8 cellular contexts compared by ENCODE assay signal in the genomic region with DNA sequence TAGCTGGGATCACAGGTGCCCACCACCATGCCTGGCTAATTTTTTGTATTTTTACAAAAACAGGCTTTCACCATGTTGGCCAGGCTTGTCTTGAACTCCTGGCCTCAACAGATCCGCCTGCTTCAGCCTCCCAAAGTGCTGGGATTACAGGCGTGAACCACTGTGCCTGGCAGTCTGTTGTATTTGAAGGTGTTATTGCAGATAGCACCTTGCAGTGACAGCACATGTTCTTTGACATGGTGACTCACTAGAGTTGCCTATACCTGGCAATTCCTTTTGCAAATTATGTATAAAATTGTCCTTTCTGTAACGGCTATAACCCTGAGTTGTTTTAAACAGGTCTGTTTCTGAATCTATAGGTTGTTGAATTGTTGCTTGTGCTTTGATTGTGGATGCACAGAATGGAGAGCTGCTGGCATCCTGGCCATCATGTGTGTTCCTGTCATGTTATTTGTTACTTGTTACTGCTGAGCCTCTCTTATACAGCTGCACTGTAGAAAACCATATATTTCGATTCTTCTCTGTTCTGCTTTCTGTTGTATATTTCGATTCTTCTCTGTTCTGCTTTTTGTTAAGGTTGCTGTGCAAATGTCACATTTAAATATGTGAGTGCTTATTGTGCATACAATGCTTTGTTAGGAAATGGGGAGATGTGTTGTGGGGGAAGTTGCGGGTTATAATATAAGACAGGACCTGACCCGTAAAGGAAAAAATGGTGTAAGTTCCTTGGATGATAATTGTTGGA. TPM values are rescaled to one million over a fixed set of nuclear protein-coding genes. Genes with fewer than 3 reads are reported as not detected.
DNase-seq lines count a peak whose midpoint lies in the region; ATAC-seq and TF ChIP-seq lines count a peak whose summit lies in the region.

No MANE protein-coding gene starts in this region.

- H3K4me3 ChIP-seq in cardiac muscle cell (no peak overlapping the region), spleen (peak overlapping the region in 2 of 8 donors; percentile 12 to 78)

- peak overlapping the region; percentile 94 for H3K27ac Mint-ChIP-seq in activated T-helper 1 cell treated with anti-CD3 and anti-CD28 coated beads, Interleukin-12 subunit alpha, Interleukin-12 subunit beta, Interleukin-2, Interleukin-4 antibody, amounts not matched to agents 30 ng/mL and 10 ng/mL and 1 ng/mL, durations not matched to agents 14 hours and 24 hours and 36 hours

- 29 to 54% (median 34%) methylated on average over 7 of the region's 7 CpGs for WGBS in spleen, 5 donors

- peaks cover 65% of the 10 kb centered on the region for H3K4me1 Mint-ChIP-seq in activated T-helper 1 cell treated with anti-CD3 and anti-CD28 coated beads, Interleukin-12 subunit alpha, Interleukin-12 subunit beta, Interleukin-2, Interleukin-4 antibody, amounts not matched to agents 30 ng/mL and 10 ng/mL and 1 ng/mL, durations not matched to agents 14 hours and 24 hours and 36 hours (ENCODE audit: low read depth)

- peaks cover 3% of the 10 kb centered on the region for H3K36me3 ChIP-seq in cardiac muscle cell
- peaks cover 0 to 54% (median 5%) of the 10 kb centered on the region in 6 donors for H3K36me3 ChIP-seq in spleen

- intact Hi-C loops in left cardiac atrium (cut with DNase I) (no loop called here), spleen (cut with DNase I; ENCODE audit: low total_unique reads) (no loop called here)
- intact Hi-C loops in activated T-helper 1 cell treated with anti-CD3 and anti-CD28 coated beads, Interleukin-12 subunit alpha, Interleukin-12 subunit beta, Interleukin-2, Interleukin-4 antibody, amounts not matched to agents 30 ng/mL and 10 ng/mL and 1 ng/mL, durations not matched to agents 14 hours and 24 hours and 36 hours (cut with micrococcal nuclease): loop anchor here (1.0 to 5.0 kb wide), 3 partner anchors 9 to 429 kb away; partner anchors contain the start of gene IL2RG

- H3K9me3 ChIP-seq in cardiac muscle cell (ENCODE audit: low read depth) (no peaks in the 10 kb centered on the region), spleen (no peaks in the 10 kb centered on the region)

- H3K4me3 Mint-ChIP-seq in activated T-helper 1 cell treated with anti-CD3 and anti-CD28 coated beads, Interleukin-12 subunit alpha, Interleukin-12 subunit beta, Interleukin-2, Interleukin-4 antibody, amounts not matched to agents 30 ng/mL and 10 ng/mL and 1 ng/mL, durations not matched to agents 14 hours and 24 hours and 36 hours: peak overlapping the region; percentile 95

- H3K4me1 ChIP-seq in cardiac muscle cell (ENCODE audit: low read depth) (no peaks in the 10 kb centered on the region), spleen (peaks cover 40 to 100% (median 85%) of the 10 kb centered on the region in 6 donors)

- no peak for DNase-seq in cardiac muscle cell (ENCODE audit: low read depth in 1 of 2, low spot score in 1 of 2)
- no peak for DNase-seq in left cardiac atrium
- no peak for DNase-seq in activated T-helper 1 cell treated with anti-CD3 and anti-CD28 coated beads, Interleukin-12 subunit alpha, Interleukin-12 subunit beta, Interleukin-2, Interleukin-4 antibody, amounts not matched to agents 30 ng/mL and 10 ng/mL and 1 ng/mL, durations not matched to agents 14 hours and 24 hours and 36 hours (ENCODE audit: low spot score)
- no peak for DNase-seq in spleen
- DNase-seq in NCI-H1105 (lab: John Stamatoyannopoulos, UW): no peak
- no peak for DNase-seq in A172 (ENCODE audit: low spot score)
- DNase-seq in SW480 (ENCODE audit: low spot score): no peak

- no peaks in the 10 kb centered on the region for H3K27me3 Mint-ChIP-seq in activated T-helper 1 cell treated with anti-CD3 and anti-CD28 coated beads, Interleukin-12 subunit alpha, Interleukin-12 subunit beta, Interleukin-2, Interleukin-4 antibody, amounts not matched to agents 30 ng/mL and 10 ng/mL and 1 ng/mL, durations not matched to agents 14 hours and 24 hours and 36 hours (ENCODE audit: insufficient read depth)

- TF ChIP-seq POLR2A in spleen (IDR thresholded peaks at IDR 0.05): no peak

- H3K27me3 ChIP-seq in cardiac muscle cell: no peaks in the 10 kb centered on the region
- H3K27me3 ChIP-seq in spleen (replicated peaks in 1 of 7): no peaks in the 10 kb centered on the region

- H3K27ac ChIP-seq in cardiac muscle cell: peak overlapping the region; percentile 21
- peak overlapping the region in 6 of 8 donors; percentile 36 to 60 (median 54) for H3K27ac ChIP-seq in spleen

- H3K9me3 Mint-ChIP-seq in activated T-helper 1 cell treated with anti-CD3 and anti-CD28 coated beads, Interleukin-12 subunit alpha, Interleukin-12 subunit beta, Interleukin-2, Interleukin-4 antibody, amounts not matched to agents 30 ng/mL and 10 ng/mL and 1 ng/mL, durations not matched to agents 14 hours and 24 hours and 36 hours: no peaks in the 10 kb centered on the region

- TF ChIP-seq CTCF in cardiac muscle cell (IDR thresholded peaks at IDR 0.05; ENCODE audit: low read depth, low read length): no peak
- no peak for TF ChIP-seq CTCF in spleen (IDR thresholded peaks at IDR 0.05 in 8 of 11, conservative IDR thresholded peaks at IDR 0.05 in 3 of 11)

- H3K36me3 Mint-ChIP-seq in activated T-helper 1 cell treated with anti-CD3 and anti-CD28 coated beads, Interleukin-12 subunit alpha, Interleukin-12 subunit beta, Interleukin-2, Interleukin-4 antibody, amounts not matched to agents 30 ng/mL and 10 ng/mL and 1 ng/mL, durations not matched to agents 14 hours and 24 hours and 36 hours (ENCODE audit: low read depth): peaks cover 52% of the 10 kb centered on the region

- no peak for ATAC-seq in left cardiac atrium
- peak; percentile 73 for ATAC-seq in HG03135 (IDR thresholded peaks at IDR 0.05; ENCODE audit: unreplicated experiment)

RNA-seq across cellular contexts. Expression of gene OGT, which starts 8.1 kb away (rescaled TPM):
- total RNA-seq in cardiac muscle cell (63.9 and 159 TPM in 2 replicates), left cardiac atrium (10 to 100 TPM; 64.7 to 68.8 TPM), spleen (100 to 1,000 TPM; 216 to 393 (median 242) TPM)
- polyA plus RNA-seq in cardiac muscle cell (37.3 and 57.0 TPM in 2 replicates), spleen (100 to 1,000 TPM in 1 of 3 donors, 10 to 100 TPM in 2; 76.8 to 101 (median 87.3) TPM)
- 295 and 305 TPM in 2 replicates for total RNA-seq in activated T-helper 1 cell treated with anti-CD3 and anti-CD28 coated beads, Interleukin-12 subunit alpha, Interleukin-12 subunit beta, Interleukin-2, Interleukin-4 antibody, amounts not matched to agents 30 ng/mL and 10 ng/mL and 1 ng/mL, durations not matched to agents 14 hours and 24 hours and 36 hours
- total RNA-seq in A172 (2014; rRNA removed; shearing (Covaris generic)): 51.9 and 55.3 TPM in 2 replicates

RNA-seq across cellular contexts. Expression of gene GCNA, which starts 37.3 kb away (rescaled TPM):
- total RNA-seq in cardiac muscle cell (1.6 and 5.2 TPM in 2 replicates), left cardiac atrium (1 to 10 TPM; 1.2 to 1.3 TPM), spleen (10 to 100 TPM in 1 of 7 donors, 1 to 10 TPM in 6; 1.9 to 12.8 (median 4.4) TPM)
- polyA plus RNA-seq in cardiac muscle cell (0.38 and 1.4 TPM in 2 replicates), spleen (1 to 10 TPM; 1.8 to 2.4 (median 1.9) TPM)
- total RNA-seq in activated T-helper 1 cell treated with anti-CD3 and anti-CD28 coated beads, Interleukin-12 subunit alpha, Interleukin-12 subunit beta, Interleukin-2, Interleukin-4 antibody, amounts not matched to agents 30 ng/mL and 10 ng/mL and 1 ng/mL, durations not matched to agents 14 hours and 24 hours and 36 hours: 4.3 and 4.8 TPM in 2 replicates
- 0.07 and 1.2 TPM in 2 replicates for total RNA-seq in A172 (2014; rRNA removed; shearing (Covaris generic))
